Comparison of ENCODE assay signal across 8 cellular contexts in the genomic region with DNA sequence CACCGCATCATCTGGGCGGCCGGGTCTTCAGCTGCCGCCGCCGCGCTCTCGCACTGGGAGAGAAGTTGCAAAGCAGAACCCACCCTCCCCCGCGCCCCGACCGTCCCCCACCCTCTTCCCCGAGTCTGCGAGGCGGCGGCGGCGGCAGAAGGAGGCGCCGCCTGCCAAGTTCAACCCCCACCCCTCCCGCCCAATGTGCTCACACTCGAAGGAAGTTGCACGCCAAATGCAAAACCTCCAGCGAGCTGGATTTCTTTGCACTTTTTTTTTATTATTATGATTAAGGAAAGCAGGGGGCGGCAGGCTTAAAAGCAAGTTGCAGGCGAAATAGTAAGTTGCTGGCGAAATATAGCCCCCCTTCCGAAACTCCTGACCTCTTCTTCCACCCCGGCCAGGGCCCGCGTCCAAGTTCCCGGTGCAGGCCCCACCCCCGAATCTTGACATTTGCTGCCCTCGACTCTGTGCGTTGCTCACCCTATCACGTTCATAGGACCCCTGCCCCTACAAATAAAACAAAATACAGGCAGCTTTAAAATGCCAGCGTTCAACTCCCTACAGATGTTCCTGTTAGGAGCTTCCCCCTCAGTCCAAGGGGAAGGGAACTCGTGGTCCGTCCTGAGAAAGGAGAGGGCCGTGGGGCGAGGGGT. TPM values are rescaled to one million over a fixed set of nuclear protein-coding genes. Genes with fewer than 3 reads are reported as not detected.
DNase-seq lines count a peak whose midpoint lies in the region; ATAC-seq and TF ChIP-seq lines count a peak whose summit lies in the region.

No MANE protein-coding gene starts in this region.

- TF ChIP-seq EP300 in Ishikawa (IDR thresholded peaks at IDR 0.05; ENCODE audit: borderline replicate concordance) (no peak), tibial nerve (IDR thresholded peaks at IDR 0.05) (peak in 1 of 2 donors; percentile 6)

- peaks cover 36% of the 10 kb centered on the region for H3K4me1 Mint-ChIP-seq in activated naive CD8-positive, alpha-beta T cell treated with anti-CD3 and anti-CD28 coated beads for 36 hours

- peaks cover 30% of the 10 kb centered on the region for H3K36me3 Mint-ChIP-seq in activated naive CD8-positive, alpha-beta T cell treated with anti-CD3 and anti-CD28 coated beads for 36 hours

- TF ChIP-seq RAD21 in Ishikawa (IDR thresholded peaks at IDR 0.05; ENCODE audit: low read depth) = no peak

- H3K4me1 ChIP-seq in cardiac muscle cell (ENCODE audit: low read depth) (no peaks in the 10 kb centered on the region), parathyroid adenoma (peaks cover under 1% of the 10 kb centered on the region), tibial nerve (peaks cover 0 to 24% (median 12%) of the 10 kb centered on the region in 4 donors)

- 1% methylated on average over 20 to 33 of the region's 41 CpGs for WGBS in tibial nerve, 2 donors

- peaks cover 16% of the 10 kb centered on the region for H3K27me3 ChIP-seq in cardiac muscle cell
- no peaks in the 10 kb centered on the region for H3K27me3 ChIP-seq in parathyroid adenoma (ENCODE audit: control insufficient read depth, insufficient read depth, low read length)
- H3K27me3 ChIP-seq in tibial nerve = no peaks in the 10 kb centered on the region

- H3K4me2 ChIP-seq in parathyroid adenoma (ENCODE audit: low read length) = peak overlapping the region; percentile 99

- DNase-seq in DMS114 treated with DMSO at 0.1 percent for 48 hours (lab: John Stamatoyannopoulos, UW; ENCODE audit: unreplicated experiment) (peak; percentile 61), SKM-1 treated with dmso at 0.1 percent for 144 hours (lab: John Stamatoyannopoulos, UW; ENCODE audit: unreplicated experiment) (peak; percentile 76), cardiac muscle cell (ENCODE audit: low read depth in 1 of 2, low spot score in 1 of 2) (peak; percentile 66 to 96), tibial nerve (ENCODE audit: low spot score in 2 of 2) (peak; percentile 52 to 83)
- peak; percentile 64 for DNase-seq in activated naive CD8-positive, alpha-beta T cell treated with anti-CD3 and anti-CD28 coated beads for 36 hours

- H3K4me3 ChIP-seq in cardiac muscle cell (peak overlapping the region; percentile 83), parathyroid adenoma (ENCODE audit: low read depth, low read length) (peak overlapping the region; percentile 78), tibial nerve (peak overlapping the region; percentile 80 to 87 (median 84))

- no peak for TF ChIP-seq POLR2A in tibial nerve (IDR thresholded peaks at IDR 0.05)

- peaks cover 18% of the 10 kb centered on the region for H3K79me2 ChIP-seq in parathyroid adenoma

- peak overlapping the region; percentile 98 for H3K27ac ChIP-seq in cardiac muscle cell
- H3K27ac ChIP-seq in parathyroid adenoma = peak overlapping the region; percentile 97
- H3K27ac ChIP-seq in tibial nerve = peak overlapping the region; percentile 98 to 99 (median 98)

- peak; percentile 18 for ATAC-seq in GM21576 (IDR thresholded peaks at IDR 0.05; ENCODE audit: unreplicated experiment)

- peak overlapping the region; percentile 70 for H3K9ac ChIP-seq in parathyroid adenoma

- H3K9me3 Mint-ChIP-seq in activated naive CD8-positive, alpha-beta T cell treated with anti-CD3 and anti-CD28 coated beads for 36 hours = no peaks in the 10 kb centered on the region

- H3K36me3 ChIP-seq in cardiac muscle cell (no peaks in the 10 kb centered on the region), parathyroid adenoma (ENCODE audit: control insufficient read depth, insufficient read depth, low read length) (no peaks in the 10 kb centered on the region), tibial nerve (no peaks in the 10 kb centered on the region)

- peak overlapping the region; percentile 97 for H2AFZ ChIP-seq in parathyroid adenoma

- H3K4me3 Mint-ChIP-seq in activated naive CD8-positive, alpha-beta T cell treated with anti-CD3 and anti-CD28 coated beads for 36 hours = peak overlapping the region; percentile 88

- peak overlapping the region; percentile 99 for H3K27ac Mint-ChIP-seq in activated naive CD8-positive, alpha-beta T cell treated with anti-CD3 and anti-CD28 coated beads for 36 hours

- H3K9me3 ChIP-seq in cardiac muscle cell (ENCODE audit: low read depth) (no peaks in the 10 kb centered on the region), parathyroid adenoma (ENCODE audit: control insufficient read depth, low read length) (no peaks in the 10 kb centered on the region), tibial nerve (no peaks in the 10 kb centered on the region)

- H3K27me3 Mint-ChIP-seq in activated naive CD8-positive, alpha-beta T cell treated with anti-CD3 and anti-CD28 coated beads for 36 hours = peaks cover 3% of the 10 kb centered on the region

- TF ChIP-seq CTCF in cardiac muscle cell (IDR thresholded peaks at IDR 0.05; ENCODE audit: low read depth, low read length) = no peak
- TF ChIP-seq CTCF in parathyroid adenoma (IDR thresholded peaks at IDR 0.05) = no peak
- no peak for TF ChIP-seq CTCF in tibial nerve (IDR thresholded peaks at IDR 0.05)

TF ChIP-seq in Ishikawa, 13 proteins besides CTCF, POLR2A, EP300 and RAD21:
- TF ChIP-seq FOXM1 (IDR thresholded peaks at IDR 0.05; ENCODE audit: borderline replicate concordance, low read depth) (no peak), EGR1 (IDR thresholded peaks at IDR 0.05) (no peak), ZBTB7A (IDR thresholded peaks at IDR 0.05; ENCODE audit: low read depth) (peak; percentile 96; the same call in 1 of the 2 replicates), TAF1 (IDR thresholded peaks at IDR 0.05; ENCODE audit: low read depth) (no peak), TEAD4 (IDR thresholded peaks at IDR 0.05) (no peak), NFIC (IDR thresholded peaks at IDR 0.05) (0 out of 2 replicates have a peak, but pooled peaks have one; percentile 36)
- TF ChIP-seq, protein P1, sequence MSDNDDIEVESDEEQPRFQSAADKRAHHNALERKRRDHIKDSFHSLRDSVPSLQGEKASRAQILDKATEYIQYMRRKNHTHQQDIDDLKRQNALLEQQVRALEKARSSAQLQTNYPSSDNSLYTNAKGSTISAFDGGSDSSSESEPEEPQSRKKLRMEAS (IDR thresholded peaks at IDR 0.05) = peak; percentile 48; the same call in 1 of the 2 replicates
- TF ChIP-seq, protein P2, sequence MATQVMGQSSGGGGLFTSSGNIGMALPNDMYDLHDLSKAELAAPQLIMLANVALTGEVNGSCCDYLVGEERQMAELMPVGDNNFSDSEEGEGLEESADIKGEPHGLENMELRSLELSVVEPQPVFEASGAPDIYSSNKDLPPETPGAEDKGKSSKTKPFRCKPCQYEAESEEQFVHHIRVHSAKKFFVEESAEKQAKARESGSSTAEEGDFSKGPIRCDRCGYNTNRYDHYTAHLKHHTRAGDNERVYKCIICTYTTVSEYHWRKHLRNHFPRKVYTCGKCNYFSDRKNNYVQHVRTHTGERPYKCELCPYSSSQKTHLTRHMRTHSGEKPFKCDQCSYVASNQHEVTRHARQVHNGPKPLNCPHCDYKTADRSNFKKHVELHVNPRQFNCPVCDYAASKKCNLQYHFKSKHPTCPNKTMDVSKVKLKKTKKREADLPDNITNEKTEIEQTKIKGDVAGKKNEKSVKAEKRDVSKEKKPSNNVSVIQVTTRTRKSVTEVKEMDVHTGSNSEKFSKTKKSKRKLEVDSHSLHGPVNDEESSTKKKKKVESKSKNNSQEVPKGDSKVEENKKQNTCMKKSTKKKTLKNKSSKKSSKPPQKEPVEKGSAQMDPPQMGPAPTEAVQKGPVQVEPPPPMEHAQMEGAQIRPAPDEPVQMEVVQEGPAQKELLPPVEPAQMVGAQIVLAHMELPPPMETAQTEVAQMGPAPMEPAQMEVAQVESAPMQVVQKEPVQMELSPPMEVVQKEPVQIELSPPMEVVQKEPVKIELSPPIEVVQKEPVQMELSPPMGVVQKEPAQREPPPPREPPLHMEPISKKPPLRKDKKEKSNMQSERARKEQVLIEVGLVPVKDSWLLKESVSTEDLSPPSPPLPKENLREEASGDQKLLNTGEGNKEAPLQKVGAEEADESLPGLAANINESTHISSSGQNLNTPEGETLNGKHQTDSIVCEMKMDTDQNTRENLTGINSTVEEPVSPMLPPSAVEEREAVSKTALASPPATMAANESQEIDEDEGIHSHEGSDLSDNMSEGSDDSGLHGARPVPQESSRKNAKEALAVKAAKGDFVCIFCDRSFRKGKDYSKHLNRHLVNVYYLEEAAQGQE (IDR thresholded peaks at IDR 0.05; ENCODE audit: low read depth) = no peak

RNA-seq across cellular contexts. Expression of a gene that starts 1.1 kb away (rescaled TPM):
- 10 to 100 TPM; 51.2 to 54.0 TPM for total RNA-seq in activated naive CD8-positive, alpha-beta T cell treated with anti-CD3 and anti-CD28 coated beads for 36 hours
- 7.4 and 9.7 TPM in 2 replicates for total RNA-seq in cardiac muscle cell
- polyA plus RNA-seq in cardiac muscle cell = 9.4 and 16.5 TPM in 2 replicates
- 10 to 100 TPM; 47.1 to 86.2 (median 75.8) TPM for total RNA-seq in tibial nerve

Comparison
In these comparisons a context has a peak if more than half of its experiments do, and no peak if none do; other contexts are left out.
1. Peak in every context shown above with its lines: DNase-seq, ATAC-seq, H3K4me3 ChIP-seq and H3K27ac ChIP-seq.